In the genomic region with DNA sequence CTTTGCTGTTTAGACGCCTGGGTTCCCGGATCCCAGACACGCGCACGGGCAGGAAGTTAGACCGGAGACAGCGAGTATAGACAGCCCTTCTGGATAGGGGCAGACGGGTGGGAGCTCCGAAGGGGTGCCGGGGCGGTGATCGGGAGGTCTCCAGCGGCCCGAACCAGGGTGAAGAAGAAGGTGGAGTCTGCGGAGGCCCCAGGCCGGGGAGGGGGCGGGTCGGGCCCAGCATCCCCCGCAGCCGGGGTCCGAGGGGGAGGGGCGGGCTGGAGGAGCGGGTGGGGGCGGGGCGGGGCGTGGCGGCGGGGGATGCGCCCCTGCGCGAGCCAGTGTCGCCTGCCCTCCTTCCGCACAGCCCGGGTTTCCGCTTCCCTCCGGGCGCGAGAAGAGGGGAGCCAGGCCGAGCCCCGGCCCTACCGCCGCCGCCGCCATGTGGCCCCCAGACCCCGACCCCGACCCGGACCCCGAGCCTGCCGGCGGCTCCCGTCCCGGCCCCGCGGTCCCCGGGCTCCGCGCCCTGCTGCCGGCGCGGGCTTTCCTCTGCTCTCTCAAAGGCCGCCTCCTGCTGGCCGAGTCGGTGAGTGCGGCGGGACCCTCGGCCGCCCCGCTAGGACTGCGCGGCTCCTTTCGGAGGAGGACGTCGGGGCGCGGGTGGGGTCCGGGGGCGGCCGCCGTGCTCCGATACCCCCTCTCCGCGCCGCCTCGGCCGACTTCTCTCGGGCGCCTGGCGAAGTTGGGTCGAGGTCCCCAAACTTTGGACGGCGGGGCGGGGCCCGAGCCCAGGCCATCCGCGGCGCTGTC, we compare ENCODE assay signal across 8 cellular contexts. TPM values are rescaled to one million over a fixed set of nuclear protein-coding genes. Genes with fewer than 3 reads are reported as not detected.
DNase-seq lines count a peak whose midpoint lies in the region; TF ChIP-seq lines count a peak whose summit lies in the region.

A gene with protein sequence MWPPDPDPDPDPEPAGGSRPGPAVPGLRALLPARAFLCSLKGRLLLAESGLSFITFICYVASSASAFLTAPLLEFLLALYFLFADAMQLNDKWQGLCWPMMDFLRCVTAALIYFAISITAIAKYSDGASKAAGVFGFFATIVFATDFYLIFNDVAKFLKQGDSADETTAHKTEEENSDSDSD (plus strand): TSS at position 329 of the 801 bp plus-strand sequence. CDS start 102 bp downstream, at position 431.

- peaks cover 0 to 1% of the 10 kb centered on the region in 2 donors for H3K27me3 Mint-ChIP-seq in CD8-positive, alpha-beta memory T cell
- no peaks in the 10 kb centered on the region for H3K27me3 Mint-ChIP-seq in T-helper 2 cell treated with Interferon-gamma antibody and Interleukin-4, amounts not matched to agents 5 μg/mL and 100 μg/mL, for 36 hours (ENCODE audit: low read depth)

- H3K9me3 ChIP-seq in CD8-positive, alpha-beta memory T cell (ENCODE audit: low read length): no peaks in the 10 kb centered on the region
- no peaks in the 10 kb centered on the region for H3K9me3 ChIP-seq in iPS DF 6.9 (ENCODE audit: control insufficient read depth, insufficient read depth, low read length)

- peaks cover 7% of the 10 kb centered on the region for H3K36me3 ChIP-seq in CD8-positive, alpha-beta memory T cell (ENCODE audit: insufficient read depth, low read length)
- H3K36me3 ChIP-seq in iPS DF 6.9 (ENCODE audit: control insufficient read depth, insufficient read depth, low read length): peaks cover 3% of the 10 kb centered on the region; the same call in 1 of the 2 replicates

- CTCF ChIA-PET in CD8-positive, alpha-beta memory T cell (lab: Charles Lee): interaction anchor here (0.9 to 2.8 kb wide), 12 partner anchors 12 to 199 kb away, joined by 3 to 23 read pairs (median 4); a partner anchor contains a TSS

- peak within 1 kb of the TSS; percentile 65 for H3K27ac ChIP-seq in CD8-positive, alpha-beta memory T cell (ENCODE audit: low read depth, low read length)
- no peak within 1 kb of the TSS for H3K27ac ChIP-seq in iPS DF 6.9 (ENCODE audit: low read length)
- peak within 1 kb of the TSS; percentile 69 to 99 (median 92) for H3K27ac ChIP-seq in skin epidermis

- H3K4me1 Mint-ChIP-seq in CD8-positive, alpha-beta memory T cell: peaks cover 35 to 47% (median 40%) of the 10 kb centered on the region in 3 donors
- H3K4me1 Mint-ChIP-seq in T-helper 2 cell treated with Interferon-gamma antibody and Interleukin-4, amounts not matched to agents 5 μg/mL and 100 μg/mL, for 36 hours (ENCODE audit: low read depth): peaks cover 45% of the 10 kb centered on the region

- in situ Hi-C loops in astrocyte of the cerebellum (cut with HindIII; ENCODE audit: low sequenced_read_pairs): no loop called here

- H3K36me3 Mint-ChIP-seq in CD8-positive, alpha-beta memory T cell: peaks cover 0 to 20% (median 0%) of the 10 kb centered on the region in 3 donors
- H3K36me3 Mint-ChIP-seq in T-helper 2 cell treated with Interferon-gamma antibody and Interleukin-4, amounts not matched to agents 5 μg/mL and 100 μg/mL, for 36 hours (ENCODE audit: low read depth): peaks cover 30% of the 10 kb centered on the region

- H3K4me1 ChIP-seq in CD8-positive, alpha-beta memory T cell (ENCODE audit: insufficient read depth, low read length): peaks cover 37% of the 10 kb centered on the region
- H3K4me1 ChIP-seq in iPS DF 6.9 (ENCODE audit: control insufficient read depth, insufficient read depth, low read length): peaks cover 6% of the 10 kb centered on the region

- no peaks in the 10 kb centered on the region for H3K27me3 ChIP-seq in CD8-positive, alpha-beta memory T cell (ENCODE audit: insufficient read depth, low read length, poor library complexity, severe bottlenecking)
- H3K27me3 ChIP-seq in iPS DF 6.9 (ENCODE audit: control insufficient read depth, insufficient read depth, low read length): no peaks in the 10 kb centered on the region

- H3K27ac Mint-ChIP-seq in CD8-positive, alpha-beta memory T cell: peak within 1 kb of the TSS; percentile 84 to 98 (median 93)
- H3K27ac Mint-ChIP-seq in T-helper 2 cell treated with Interferon-gamma antibody and Interleukin-4, amounts not matched to agents 5 μg/mL and 100 μg/mL, for 36 hours: peak within 1 kb of the TSS; percentile 98

- POLR2A ChIA-PET in CD8-positive, alpha-beta memory T cell (lab: Charles Lee): interaction anchor here (0.9 to 2.2 kb wide), 10 partner anchors 15 to 269 kb away, joined by 3 to 15 read pairs (median 3); a partner anchor contains a TSS

- H3K4me3 Mint-ChIP-seq in CD8-positive, alpha-beta memory T cell: peak within 1 kb of the TSS; percentile 83 to 99 (median 90)
- H3K4me3 Mint-ChIP-seq in T-helper 2 cell treated with Interferon-gamma antibody and Interleukin-4, amounts not matched to agents 5 μg/mL and 100 μg/mL, for 36 hours: peak within 1 kb of the TSS; percentile 97

- TF ChIP-seq CTCF in GM20000 (IDR thresholded peaks at IDR 0.05; ENCODE audit: extremely low read depth, missing control alignments) (peak; percentile 76), astrocyte of the cerebellum (IDR thresholded peaks at IDR 0.05; ENCODE audit: low read depth, low read length, missing control alignments) (peak; percentile 25)

- peak within 1 kb of the TSS; percentile 83 for H3K4me3 ChIP-seq in CD8-positive, alpha-beta memory T cell (ENCODE audit: low read length)
- H3K4me3 ChIP-seq in astrocyte of the cerebellum (ENCODE audit: low read depth, low read length) (peak within 1 kb of the TSS; percentile 79), iPS DF 6.9 (ENCODE audit: low read length) (peak within 1 kb of the TSS; percentile 79), skin epidermis (peak within 1 kb of the TSS; percentile 65 to 98 (median 84))

- WGBS in iPS DF 6.9 (ENCODE audit: insufficient coverage, insufficient read length): no CpG with 5 or more reads among the region's 96 CpGs

- peak; percentile 55 to 81 (median 70) for DNase-seq in CD8-positive, alpha-beta memory T cell
- peak; percentile 88 for DNase-seq in GM20000 (ENCODE audit: low spot score)
- DNase-seq in KG1 (lab: John Stamatoyannopoulos, UW): peak; percentile 59
- peak; percentile 76 for DNase-seq in T-helper 2 cell treated with Interferon-gamma antibody and Interleukin-4, amounts not matched to agents 5 μg/mL and 100 μg/mL, for 36 hours (ENCODE audit: low spot score)
- DNase-seq in astrocyte of the cerebellum (ENCODE audit: low read depth): no peak
- DNase-seq in iPS DF 6.9 (ENCODE audit: low read depth, low spot score): no peak
- no peak for DNase-seq in DMS53 treated with DMSO at 0.1 percent for 48 hours (lab: John Stamatoyannopoulos, UW; ENCODE audit: unreplicated experiment)

- no peaks in the 10 kb centered on the region for H3K9me3 Mint-ChIP-seq in CD8-positive, alpha-beta memory T cell
- peaks cover 8% of the 10 kb centered on the region for H3K9me3 Mint-ChIP-seq in T-helper 2 cell treated with Interferon-gamma antibody and Interleukin-4, amounts not matched to agents 5 μg/mL and 100 μg/mL, for 36 hours

RNA-seq across cellular contexts. Expression of the gene that starts here (rescaled TPM):
- total RNA-seq in CD8-positive, alpha-beta memory T cell: 10 to 100 TPM; 68.0 to 71.8 TPM
- polyA plus RNA-seq in CD8-positive, alpha-beta memory T cell: 131 TPM

Comparison
In these comparisons a context has a peak if more than half of its experiments do, and no peak if none do; other contexts are left out.
1. DNase-seq: peak in CD8-positive, alpha-beta memory T cell (5 of 5), GM20000 (single experiment), KG1 (single experiment) and T-helper 2 cell treated with Interferon-gamma antibody and Interleukin-4, amounts not matched to agents 5 μg/mL and 100 μg/mL, for 36 hours (single experiment); none in astrocyte of the cerebellum (single experiment), iPS DF 6.9 (single experiment) and DMS53 treated with DMSO at 0.1 percent for 48 hours (single experiment).
2. Peak in every context shown above with its lines, with median percentiles within 50 percentile points of each other: H3K4me3 ChIP-seq.